In genomic region chr1:67647036-67647798, GRCh38 we compare ENCODE assay signal across 2 cellular contexts.
TF ChIP-seq lines count a peak whose summit lies in the region.

No MANE protein-coding gene starts in this region.

TF ChIP-seq in IMR-90, 13 proteins besides CTCF, POLR2A, EP300 and RAD21:
- TF ChIP-seq SMC3 (IDR thresholded peaks at IDR 0.05; ENCODE audit: low read depth, low read length) (no peak), MAFK (IDR thresholded peaks at IDR 0.05; ENCODE audit: low read depth, low read length) (no peak), CHD1 (IDR thresholded peaks at IDR 0.05; ENCODE audit: low read depth, low read length) (no peak), CEBPB (IDR thresholded peaks at IDR 0.05; ENCODE audit: low read depth, low read length) (no peak), RCOR1 (IDR thresholded peaks at IDR 0.05; ENCODE audit: insufficient replicate concordance, low read length) (no peak), MXI1 (IDR thresholded peaks at IDR 0.05; ENCODE audit: borderline replicate concordance, low read depth, low read length) (no peak), BHLHE40 (IDR thresholded peaks at IDR 0.05; ENCODE audit: low read depth, low read length) (no peak), ELK1 (IDR thresholded peaks at IDR 0.05; ENCODE audit: borderline replicate concordance, low read depth, low read length) (no peak), RFX5 (IDR thresholded peaks at IDR 0.05; ENCODE audit: low read depth, low read length) (no peak), NFE2L2 (IDR thresholded peaks at IDR 0.05; ENCODE audit: low read depth, low read length) (no peak), MAZ (IDR thresholded peaks at IDR 0.05; ENCODE audit: borderline replicate concordance, low read depth, low read length) (no peak), FOS (IDR thresholded peaks at IDR 0.05; ENCODE audit: low read depth, low read length) (no peak), USF2 (IDR thresholded peaks at IDR 0.05; ENCODE audit: low read depth, low read length) (no peak)
TF ChIP-seq in IMR-90: peak in this region for 0.

TF ChIP-seq in SK-N-SH, 30 proteins besides CTCF, POLR2A, EP300 and RAD21:
- no peak for TF ChIP-seq CHD2 (IDR thresholded peaks at IDR 0.05; ENCODE audit: low read length, partially characterized antibody)
- TF ChIP-seq TCF12 (IDR thresholded peaks at IDR 0.05): 0 out of 2 replicates have a peak, but pooled peaks have one; percentile 16
- no peak for TF ChIP-seq MEF2A (IDR thresholded peaks at IDR 0.05; ENCODE audit: borderline replicate concordance, low read depth)
- TF ChIP-seq ZBTB33 (IDR thresholded peaks at IDR 0.05; ENCODE audit: borderline replicate concordance, low read depth): no peak
- TF ChIP-seq YY1 (IDR thresholded peaks at IDR 0.05; ENCODE audit: low read depth): no peak
- no peak for TF ChIP-seq FOXM1 (IDR thresholded peaks at IDR 0.05; ENCODE audit: low read depth)
- TF ChIP-seq FOSL2 (IDR thresholded peaks at IDR 0.05; ENCODE audit: borderline replicate concordance, low read depth): no peak
- TF ChIP-seq MXI1 (IDR thresholded peaks at IDR 0.05; ENCODE audit: low read depth, low read length): 0 out of 2 replicates have a peak, but pooled peaks have one; percentile 17
- peak; percentile 62 for TF ChIP-seq FOXJ3 (CRISPR knock-in tag; IDR thresholded peaks at IDR 0.05)
- TF ChIP-seq RCOR1 (IDR thresholded peaks at IDR 0.05; ENCODE audit: low read length): peak; percentile 69; the same call in 1 of the 2 replicates
- TF ChIP-seq SIN3A (IDR thresholded peaks at IDR 0.05; ENCODE audit: borderline replicate concordance, low read depth, low read length): peak; percentile 13; the same call in 1 of the 2 replicates
- peak; percentile 85 for TF ChIP-seq NFIC (IDR thresholded peaks at IDR 0.05; ENCODE audit: borderline replicate concordance)
- TF ChIP-seq GATA2 (CRISPR knock-in tag; IDR thresholded peaks at IDR 0.05): peak; percentile 8; the same call in 1 of the 2 replicates
